ENCODE assay signal across 22 cellular contexts in genomic region chr2:84839851-84840250, GRCh38. TPM values are rescaled to one million over a fixed set of nuclear protein-coding genes. Genes with fewer than 3 reads are reported as not detected.
DNase-seq lines count a peak whose midpoint lies in the region; ATAC-seq and TF ChIP-seq lines count a peak whose summit lies in the region.
"Had no signal": no experiment of that assay in that cellular context is flagged by ENCODE, and none has a peak within 500 bp of the region (broad histone marks: within the 10 kb centered on the region; RNA-seq: fewer than 3 reads in every experiment).

No MANE protein-coding gene starts in this region.

- H4K5ac ChIP-seq in mesendoderm (ENCODE audit: low read length) = no peak overlapping the region

- no peaks in the 10 kb centered on the region for H3K79me1 ChIP-seq in mesendoderm (ENCODE audit: low read length)

- H3K4me2 ChIP-seq in GM23338 = no peak overlapping the region
- H3K4me2 ChIP-seq in mesendoderm (ENCODE audit: low read length) = no peak overlapping the region

- H3K9me2 ChIP-seq in GM23338 (ENCODE audit: insufficient read depth) = peaks cover 5% of the 10 kb centered on the region; the same call in 1 of the 2 replicates

- peak overlapping the region; percentile 64 for H3K4me3 Mint-ChIP-seq in activated T-cell treated with anti-CD3 and anti-CD28 coated beads, Interleukin-2, amount 50 U/mL, for 24 hours
- no peak overlapping the region for H3K4me3 Mint-ChIP-seq in GM23338
- H3K4me3 Mint-ChIP-seq in activated T-cell treated with anti-CD3 and anti-CD28 coated beads, Interleukin-2, amount 50 U/mL, for 4 hours = peak overlapping the region; percentile 74
- H3K4me3 Mint-ChIP-seq: IgD-negative memory B cell, neural crest cell had no signal

- H3K9ac ChIP-seq in mesendoderm (ENCODE audit: low read length) = no peak overlapping the region

- H3K27ac ChIP-seq in GM23338 (ENCODE audit: low read depth) (no peak overlapping the region), mesendoderm (ENCODE audit: low read depth, low read length) (no peak overlapping the region)
- H3K27ac ChIP-seq: esophagus muscularis mucosa, gastroesophageal sphincter, prostate gland, SJSA1, tibial nerve had no signal

- peaks cover 82% of the 10 kb centered on the region for H3K4me1 Mint-ChIP-seq in activated T-cell treated with anti-CD3 and anti-CD28 coated beads, Interleukin-2, amount 50 U/mL, for 24 hours (ENCODE audit: low read depth)
- H3K4me1 Mint-ChIP-seq in GM23338 = peaks cover 12% of the 10 kb centered on the region
- peaks cover 83% of the 10 kb centered on the region for H3K4me1 Mint-ChIP-seq in activated T-cell treated with anti-CD3 and anti-CD28 coated beads, Interleukin-2, amount 50 U/mL, for 4 hours (ENCODE audit: low read depth)

- peak; percentile 55 for ATAC-seq in GM23338
- peak; percentile 12 to 19 for ATAC-seq in activated T-cell treated with anti-CD3 and anti-CD28 coated beads, Interleukin-2, amount 50 U/mL, for 4 hours
- no peak for ATAC-seq in HG02588 (IDR thresholded peaks at IDR 0.05; ENCODE audit: unreplicated experiment)
- no peak for ATAC-seq in GM21737 (IDR thresholded peaks at IDR 0.05; ENCODE audit: unreplicated experiment)
- ATAC-seq: gastroesophageal sphincter had no signal

- H3K9me3 Mint-ChIP-seq in activated T-cell treated with anti-CD3 and anti-CD28 coated beads, Interleukin-2, amount 50 U/mL, for 24 hours = peaks cover 17% of the 10 kb centered on the region
- peaks cover 16% of the 10 kb centered on the region for H3K9me3 Mint-ChIP-seq in GM23338
- peaks cover 14% of the 10 kb centered on the region for H3K9me3 Mint-ChIP-seq in activated T-cell treated with anti-CD3 and anti-CD28 coated beads, Interleukin-2, amount 50 U/mL, for 4 hours

- H3K56ac ChIP-seq in mesendoderm (ENCODE audit: low read length) = no peak overlapping the region

- no peak for TF ChIP-seq CTCF in GM23338 (conservative IDR thresholded peaks at IDR 0.05; ENCODE audit: low read depth in 2 of 2)

- no peak overlapping the region for H2BK15ac ChIP-seq in mesendoderm (replicated peaks; ENCODE audit: low read depth)

- no peak overlapping the region for H2BK5ac ChIP-seq in mesendoderm (ENCODE audit: low read length)

- no peak overlapping the region for H3K4ac ChIP-seq in mesendoderm (ENCODE audit: low read depth, low read length)

- H2AFZ ChIP-seq in GM23338 = no peak overlapping the region

- peak; percentile 42 for DNase-seq in activated T-cell treated with anti-CD3 and anti-CD28 coated beads, Interleukin-2, amount 50 U/mL, for 24 hours
- DNase-seq in activated T-cell treated with anti-CD3 and anti-CD28 coated beads, Interleukin-2, amount 50 U/mL, for 48 hours = no peak
- DNase-seq in GM23338 (ENCODE audit: low spot score) (no peak), mesendoderm (peak; percentile 49), NAMALWA (ENCODE audit: low spot score) (no peak)
- DNase-seq in activated T-cell treated with anti-CD3 and anti-CD28 coated beads, Interleukin-2, amount 50 U/mL, for 4 hours = peak; percentile 38
- DNase-seq: activated effector memory CD4-positive, alpha-beta T cell treated with Interleukin-2 at 50 U/mL for 16 hours; DMS79 treated with DMSO at 0.1 percent for 48 hours; effector CD8-positive, alpha-beta T cell; kidney glomerular epithelial cell; midbrain; NCI-H1436; NCI-H524 had no signal

- no CpG with 5 or more reads among the region's 4 CpGs for WGBS in mesendoderm (ENCODE audit: extremely low coverage, insufficient coverage, low lambda C conversion rate)

- no peak overlapping the region for H3K18ac ChIP-seq in mesendoderm (ENCODE audit: low read length)

- H3K4me3 ChIP-seq in GM23338 (no peak overlapping the region), mesendoderm (ENCODE audit: low read length) (no peak overlapping the region)
- H3K4me3 ChIP-seq: esophagus muscularis mucosa, gastroesophageal sphincter, prostate gland, SJSA1, tibial nerve had no signal

- H3K36me3 Mint-ChIP-seq in activated T-cell treated with anti-CD3 and anti-CD28 coated beads, Interleukin-2, amount 50 U/mL, for 24 hours (ENCODE audit: low read depth) = peaks cover 58% of the 10 kb centered on the region
- peaks cover 20% of the 10 kb centered on the region; the same call in 2 of the 3 replicates for H3K36me3 Mint-ChIP-seq in GM23338 (ENCODE audit: low read depth)
- H3K36me3 Mint-ChIP-seq in activated T-cell treated with anti-CD3 and anti-CD28 coated beads, Interleukin-2, amount 50 U/mL, for 4 hours (ENCODE audit: insufficient read depth) = peaks cover 32% of the 10 kb centered on the region

- no peaks in the 10 kb centered on the region for H4K20me1 ChIP-seq in GM23338 (replicated peaks; ENCODE audit: insufficient read depth)

- no peaks in the 10 kb centered on the region for H3K79me2 ChIP-seq in GM23338 (replicated peaks; ENCODE audit: insufficient read depth)
- no peaks in the 10 kb centered on the region for H3K79me2 ChIP-seq in mesendoderm (ENCODE audit: control insufficient read depth, insufficient read depth, low read length)

- no peaks in the 10 kb centered on the region for H3K27me3 Mint-ChIP-seq in activated T-cell treated with anti-CD3 and anti-CD28 coated beads, Interleukin-2, amount 50 U/mL, for 24 hours
- H3K27me3 Mint-ChIP-seq in GM23338 (ENCODE audit: insufficient read depth, low read depth, poor library complexity) = peaks cover 2% of the 10 kb centered on the region
- H3K27me3 Mint-ChIP-seq in activated T-cell treated with anti-CD3 and anti-CD28 coated beads, Interleukin-2, amount 50 U/mL, for 4 hours (ENCODE audit: low read depth) = no peaks in the 10 kb centered on the region

- H3K23ac ChIP-seq in mesendoderm (ENCODE audit: low read length) = no peak overlapping the region

- H3K27me3 ChIP-seq in GM23338 (ENCODE audit: insufficient read depth) = no peaks in the 10 kb centered on the region
- no peaks in the 10 kb centered on the region for H3K27me3 ChIP-seq in mesendoderm (ENCODE audit: insufficient read depth, low read length, poor library complexity)
- H3K27me3 ChIP-seq: esophagus muscularis mucosa, gastroesophageal sphincter, SJSA1, tibial nerve had no signal

- no peak overlapping the region for H2AK5ac ChIP-seq in mesendoderm (ENCODE audit: low read length)

- H3F3A ChIP-seq in GM23338 (replicated peaks; ENCODE audit: low read depth) = no peaks in the 10 kb centered on the region

- no peaks in the 10 kb centered on the region for H3K4me1 ChIP-seq in GM23338 (ENCODE audit: insufficient read depth)
- peaks cover 2% of the 10 kb centered on the region for H3K4me1 ChIP-seq in mesendoderm (ENCODE audit: control insufficient read depth, low read depth, low read length)
- H3K4me1 ChIP-seq: esophagus muscularis mucosa, gastroesophageal sphincter, prostate gland had no signal

- H3K36me3 ChIP-seq in GM23338 (ENCODE audit: insufficient read depth) (no peaks in the 10 kb centered on the region; the same call in none of the 2 replicates), mesendoderm (ENCODE audit: control insufficient read depth, insufficient read depth, low read length) (no peaks in the 10 kb centered on the region)
- H3K36me3 ChIP-seq: esophagus muscularis mucosa, gastroesophageal sphincter, prostate gland, SJSA1, tibial nerve had no signal

- no peak overlapping the region for H2BK120ac ChIP-seq in mesendoderm (ENCODE audit: low read depth, low read length)

- no peak overlapping the region for H4K8ac ChIP-seq in mesendoderm (ENCODE audit: low read depth, low read length)

- peak overlapping the region; percentile 77 for H3K27ac Mint-ChIP-seq in activated T-cell treated with anti-CD3 and anti-CD28 coated beads, Interleukin-2, amount 50 U/mL, for 24 hours
- H3K27ac Mint-ChIP-seq in GM23338 = no peak overlapping the region

TF ChIP-seq in GM23338, 12 proteins besides CTCF, POLR2A, EP300 and RAD21 (continues in another document):
- TF ChIP-seq NANOG (IDR thresholded peaks at IDR 0.05; ENCODE audit: borderline replicate concordance) (no peak), ZNF114 (CRISPR knock-in tag; IDR thresholded peaks at IDR 0.05) (no peak), ZNF331 (CRISPR knock-in tag; IDR thresholded peaks at IDR 0.05; ENCODE audit: low read depth) (no peak), REST (IDR thresholded peaks at IDR 0.05; ENCODE audit: unreplicated experiment) (no peak), CREB1 (CRISPR knock-in tag; IDR thresholded peaks at IDR 0.05; ENCODE audit: low read depth) (no peak), EZH2phosphoT487 (IDR thresholded peaks at IDR 0.05; ENCODE audit: unreplicated experiment) (no peak), POLR2AphosphoS5 (IDR thresholded peaks at IDR 0.05; ENCODE audit: low read depth) (no peak), JUNB (IDR thresholded peaks at IDR 0.05; ENCODE audit: unreplicated experiment) (no peak), STAT1 (IDR thresholded peaks at IDR 0.05; ENCODE audit: unreplicated experiment) (no peak), EZH2 (IDR thresholded peaks at IDR 0.05; ENCODE audit: low read depth, unreplicated experiment) (no peak)

RNA-seq across cellular contexts. Expression of gene TRABD2A, which starts 41.0 kb away (rescaled TPM):
- total RNA-seq in GM23338 (2014; rRNA removed; shearing (Covaris generic)) = 12.1 and 15.7 TPM in 2 replicates
- polyA plus RNA-seq in GM23338 (2016; fragmentation: Nextera tagmentation; extraction: Ambion mirVana) = 5.5 and 6.0 TPM in 2 replicates
- total RNA-seq in activated T-cell treated with anti-CD3 and anti-CD28 coated beads, Interleukin-2, amount 50 U/mL, for 4 hours = 10 to 100 TPM; 21.2 to 29.4 (median 22.2) TPM
- polyA plus RNA-seq in mesendoderm (2013, experiment 1 of 2) = 13.4 TPM
- polyA plus RNA-seq in mesendoderm (2013, experiment 2 of 2) = 14.1 TPM

Comparison
In these comparisons a context has a peak if more than half of its experiments do, and no peak if none do; other contexts are left out.
1. DNase-seq: peak in activated T-cell treated with anti-CD3 and anti-CD28 coated beads, Interleukin-2, amount 50 U/mL, for 24 hours (single experiment), activated T-cell treated with anti-CD3 and anti-CD28 coated beads, Interleukin-2, amount 50 U/mL, for 4 hours (single experiment) and mesendoderm (single experiment); none in activated T-cell treated with anti-CD3 and anti-CD28 coated beads, Interleukin-2, amount 50 U/mL, for 48 hours (0 of 2), GM23338 (single experiment) and NAMALWA (single experiment).
2. ATAC-seq: peak in GM23338 (single experiment) and activated T-cell treated with anti-CD3 and anti-CD28 coated beads, Interleukin-2, amount 50 U/mL, for 4 hours (2 of 2); none in HG02588 (single experiment) and GM21737 (single experiment).